Comparison of ENCODE assay signal across 8 cellular contexts in genomic region chr14:75068294-75069020, GRCh38. TPM values are rescaled to one million over a fixed set of nuclear protein-coding genes. Genes with fewer than 3 reads are reported as not detected.
DNase-seq lines count a peak whose midpoint lies in the region; ATAC-seq and TF ChIP-seq lines count a peak whose summit lies in the region.

No MANE protein-coding gene starts in this region.

- H3K27ac Mint-ChIP-seq in Calu3 (ENCODE audit: unreplicated experiment), result no peak overlapping the region

- H3K9me3 ChIP-seq in esophagus (ENCODE audit: control insufficient read depth in 2 of 2, insufficient read depth in 1 of 2, low read depth in 1 of 2, low read length in 1 of 2), result no peaks in the 10 kb centered on the region
- H3K9me3 ChIP-seq in parathyroid adenoma (ENCODE audit: control insufficient read depth, low read length), result no peaks in the 10 kb centered on the region

- H3K9ac ChIP-seq in parathyroid adenoma, result peak overlapping the region; percentile 84

- no peaks in the 10 kb centered on the region for H3K27me3 Mint-ChIP-seq in Calu3 (ENCODE audit: unreplicated experiment)

- H3K27me3 ChIP-seq in esophagus (ENCODE audit: control insufficient read depth in 1 of 2, insufficient read depth in 2 of 2, low read length in 2 of 2), result no peaks in the 10 kb centered on the region
- no peaks in the 10 kb centered on the region for H3K27me3 ChIP-seq in parathyroid adenoma (ENCODE audit: control insufficient read depth, insufficient read depth, low read length)

- CTCF ChIA-PET in Calu3 (lab: Charles Lee), result no interaction called here

- no peak for TF ChIP-seq CTCF in Calu3 (IDR thresholded peaks at IDR 0.05; ENCODE audit: unreplicated experiment)
- TF ChIP-seq CTCF in parathyroid adenoma (IDR thresholded peaks at IDR 0.05), result no peak

- H3K36me3 ChIP-seq in esophagus (ENCODE audit: control insufficient read depth in 2 of 2, insufficient read depth in 2 of 2, low read length in 1 of 2), result no peaks in the 10 kb centered on the region
- H3K36me3 ChIP-seq in parathyroid adenoma (ENCODE audit: control insufficient read depth, insufficient read depth, low read length), result no peaks in the 10 kb centered on the region

- no peak for DNase-seq in Calu3
- peak; percentile 48 for DNase-seq in NCI-H526 treated with DMSO at 0.1 percent for 48 hours (lab: John Stamatoyannopoulos, UW)
- no peak for DNase-seq in activated CD4-positive, alpha-beta T cell treated with anti-CD3 and anti-CD28 coated beads for 1 hour
- no peak for DNase-seq in HPDE6-E6E7 (ENCODE audit: extremely low spot score)

- H3K27ac ChIP-seq in esophagus (ENCODE audit: low read depth in 2 of 2, low read length in 1 of 2) (peak overlapping the region; percentile 81 to 93), parathyroid adenoma (peak overlapping the region; percentile 97)

- peak overlapping the region; percentile 76 for H2AFZ ChIP-seq in parathyroid adenoma

- no peaks in the 10 kb centered on the region for H3K9me3 Mint-ChIP-seq in Calu3 (ENCODE audit: low read depth, unreplicated experiment)

- H3K36me3 Mint-ChIP-seq in Calu3 (ENCODE audit: insufficient read depth, unreplicated experiment), result peaks cover 17% of the 10 kb centered on the region

- H3K4me3 Mint-ChIP-seq in Calu3 (ENCODE audit: low read depth, unreplicated experiment), result no peak overlapping the region

- H3K4me2 ChIP-seq in parathyroid adenoma (ENCODE audit: low read length), result peak overlapping the region; percentile 75

- peaks cover 1% of the 10 kb centered on the region for H3K4me1 Mint-ChIP-seq in Calu3 (ENCODE audit: low read depth, unreplicated experiment)

- peaks cover 7% of the 10 kb centered on the region for H3K79me2 ChIP-seq in parathyroid adenoma

- ATAC-seq in GM21423 (IDR thresholded peaks at IDR 0.05; ENCODE audit: unreplicated experiment), result no peak
- ATAC-seq in HG03108 (IDR thresholded peaks at IDR 0.05; ENCODE audit: unreplicated experiment), result no peak

- H3K4me3 ChIP-seq in esophagus (ENCODE audit: low read depth in 1 of 2, low read length in 2 of 2), result peak overlapping the region in 1 of 2 donors; percentile 51
- peak overlapping the region; percentile 77 for H3K4me3 ChIP-seq in parathyroid adenoma (ENCODE audit: low read depth, low read length)

- intact Hi-C loops in Calu3 (cut with micrococcal nuclease; ENCODE audit: unreplicated experiment), result no loop called here

- TSS peak; percentile 79 for BruUV-seq in Calu3 (replicated peaks; lab: Mats Ljungman, UMichigan)

- H3K4me1 ChIP-seq in esophagus (ENCODE audit: control insufficient read depth in 2 of 2, insufficient read depth in 2 of 2, low read length in 1 of 2), result peaks cover 0 to 12% of the 10 kb centered on the region in 2 donors
- peaks cover 16% of the 10 kb centered on the region for H3K4me1 ChIP-seq in parathyroid adenoma

- WGBS in esophagus, 2 donors, result 13 to 20% methylated on average over 13 of the region's 13 CpGs

RNA-seq across cellular contexts. Expression of gene ZC2HC1C, which starts 1.0 kb away (rescaled TPM):
- total RNA-seq in Calu3 (2022), result 5.1 and 5.3 TPM in 2 replicates
- 1 to 10 TPM in 1 of 2 donors, under 1 TPM in 1; 0.88 to 3.3 TPM for polyA plus RNA-seq in esophagus

RNA-seq across cellular contexts. Expression of gene ACYP1, which starts 4.6 kb away (rescaled TPM):
- total RNA-seq in Calu3 (2022), result 27.4 and 33.2 TPM in 2 replicates
- polyA plus RNA-seq in esophagus, result 10 to 100 TPM; 12.0 to 24.1 TPM

RNA-seq across cellular contexts. Expression of gene MLH3, which starts 17.2 kb away (rescaled TPM):
- 24.7 and 25.0 TPM in 2 replicates for total RNA-seq in Calu3 (2022)
- 1 to 10 TPM; 8.0 to 9.0 TPM for polyA plus RNA-seq in esophagus

RNA-seq across cellular contexts. Expression of gene NEK9, which starts 58.4 kb away (rescaled TPM):
- total RNA-seq in Calu3 (2022), result 63.4 and 65.4 TPM in 2 replicates
- polyA plus RNA-seq in esophagus, result 10 to 100 TPM; 18.6 to 27.8 TPM
